Comparison of ENCODE assay signal across 15 cellular contexts in genomic region chr9:98037362-98037761, GRCh38. TPM values are rescaled to one million over a fixed set of nuclear protein-coding genes. Genes with fewer than 3 reads are reported as not detected.
DNase-seq lines count a peak whose midpoint lies in the region; ATAC-seq, FAIRE-seq and TF ChIP-seq lines count a peak whose summit lies in the region.
"Had no signal": no experiment of that assay in that cellular context is flagged by ENCODE, and none has a peak within 500 bp of the region (broad histone marks: within the 10 kb centered on the region; RNA-seq: fewer than 3 reads in every experiment).

No MANE protein-coding gene starts in this region.

- intact Hi-C loops in HepG2 (cut with micrococcal nuclease; ENCODE audit: unreplicated experiment): no loop called here

- H3K36me3 Mint-ChIP-seq in astrocyte (ENCODE audit: low read depth, unreplicated experiment) (no peaks in the 10 kb centered on the region), progenitor cell of endocrine pancreas (ENCODE audit: insufficient read depth) (no peaks in the 10 kb centered on the region)

- H3K9ac ChIP-seq in liver (ENCODE audit: low read depth in 1 of 2, low read length in 2 of 2) (no peak overlapping the region), HepG2 (ENCODE audit: insufficient read depth, low read depth, low read length) (no peak overlapping the region), astrocyte (ENCODE audit: low read length) (no peak overlapping the region)

- TF ChIP-seq CTCF in liver (IDR thresholded peaks at IDR 0.05; ENCODE audit: low read depth, low read length, missing input control) (no peak), HepG2 (CRISPR knock-in tag; IDR thresholded peaks at IDR 0.05) (no peak), astrocyte (IDR thresholded peaks at IDR 0.05; ENCODE audit: insufficient read depth, low read depth, low read length) (no peak), progenitor cell of endocrine pancreas (IDR thresholded peaks at IDR 0.05; ENCODE audit: unreplicated experiment) (no peak)

- H3K27me3 Mint-ChIP-seq in astrocyte (ENCODE audit: low read depth, unreplicated experiment) (peaks cover 11% of the 10 kb centered on the region), progenitor cell of endocrine pancreas (peaks cover 19% of the 10 kb centered on the region)

- H3K79me2 ChIP-seq in HepG2 (ENCODE audit: insufficient read depth, low read length) (no peaks in the 10 kb centered on the region), astrocyte (ENCODE audit: insufficient read depth, low read length) (no peaks in the 10 kb centered on the region)
- H3K79me2 ChIP-seq: hepatocyte had no signal

- H3K27ac Mint-ChIP-seq in astrocyte (ENCODE audit: unreplicated experiment): peak overlapping the region; percentile 53
- H3K27ac Mint-ChIP-seq in progenitor cell of endocrine pancreas: no peak overlapping the region
- H3K27ac Mint-ChIP-seq: endodermal cell had no signal

- no peak for TF ChIP-seq POLR2A in HepG2 (IDR thresholded peaks at IDR 0.05; ENCODE audit: insufficient read depth in 1 of 2, low read depth in 2 of 2, low read length in 2 of 2)

- CTCF ChIA-PET in HepG2 (lab: Yijun Ruan, JAX; ENCODE audit: low intra/inter-chr PET ratio, low total read pairs): no interaction called here

- H3K36me3 ChIP-seq in liver (ENCODE audit: control insufficient read depth in 4 of 4, insufficient read depth in 3 of 4, low read depth in 1 of 4, low read length in 3 of 4) (no peaks in the 10 kb centered on the region), HepG2 (replicated peaks in 1 of 2; ENCODE audit: control insufficient read depth in 1 of 2, insufficient read depth in 2 of 2, low read length in 2 of 2) (no peaks in the 10 kb centered on the region), astrocyte (ENCODE audit: insufficient read depth, low read length) (no peaks in the 10 kb centered on the region)
- H3K36me3 ChIP-seq: prostate gland had no signal

- BruUV-seq in HepG2 (replicated peaks; lab: Mats Ljungman, UMichigan): no TSS peak

- no peak overlapping the region for H3K4me3 Mint-ChIP-seq in astrocyte (ENCODE audit: unreplicated experiment)
- no peak overlapping the region for H3K4me3 Mint-ChIP-seq in progenitor cell of endocrine pancreas (ENCODE audit: low read depth)
- H3K4me3 Mint-ChIP-seq: endodermal cell had no signal

- H3K4me3 ChIP-seq in liver (ENCODE audit: low read depth in 1 of 3, low read length in 3 of 3) (no peak overlapping the region), HepG2 (replicated peaks in 1 of 3; ENCODE audit: insufficient read depth in 1 of 3, low read depth in 2 of 3, low read length in 3 of 3) (no peak overlapping the region), astrocyte (ENCODE audit: insufficient read depth, low read depth, low read length) (no peak overlapping the region)
- H3K4me3 ChIP-seq: hepatocyte, prostate gland had no signal

- H3K27ac ChIP-seq in liver (ENCODE audit: low read depth in 1 of 2, low read length in 2 of 2): no peak overlapping the region
- H3K27ac ChIP-seq in HepG2 (ENCODE audit: extremely low read length, insufficient read depth, low read length): no peak overlapping the region
- no peak overlapping the region for H3K27ac ChIP-seq in astrocyte (ENCODE audit: low read depth, low read length)
- H3K27ac ChIP-seq: hepatocyte, prostate gland had no signal

- FAIRE-seq in HepG2 (lab: Jason Lieb, UNC) (no peak), astrocyte (lab: Jason Lieb, UNC) (no peak)

- no peaks in the 10 kb centered on the region for H4K20me1 ChIP-seq in HepG2 (ENCODE audit: insufficient read depth, low read length)
- H4K20me1 ChIP-seq in astrocyte (ENCODE audit: insufficient read depth, low read length): no peaks in the 10 kb centered on the region

- H3K27me3 ChIP-seq in liver (ENCODE audit: control insufficient read depth in 4 of 4, insufficient read depth in 4 of 4, low read length in 3 of 4) (no peaks in the 10 kb centered on the region), HepG2 (ENCODE audit: control insufficient read depth in 1 of 2, insufficient read depth in 2 of 2, low read length in 2 of 2) (peaks cover 0 to 19% of the 10 kb centered on the region in 2 experiments; a peak in 3 of 5 replicates), astrocyte (ENCODE audit: insufficient read depth, low read length) (no peaks in the 10 kb centered on the region)
- H3K27me3 ChIP-seq: hepatocyte had no signal

- H3K9me3 Mint-ChIP-seq in astrocyte (ENCODE audit: unreplicated experiment): no peaks in the 10 kb centered on the region
- no peaks in the 10 kb centered on the region for H3K9me3 Mint-ChIP-seq in progenitor cell of endocrine pancreas (ENCODE audit: low read depth)
- H3K9me3 Mint-ChIP-seq: endodermal cell had no signal

- H3K4me1 ChIP-seq in liver (ENCODE audit: control insufficient read depth in 4 of 4, insufficient read depth in 4 of 4, low read length in 3 of 4): peaks cover 0 to 6% (median 2%) of the 10 kb centered on the region in 4 donors
- peaks cover 30% of the 10 kb centered on the region for H3K4me1 ChIP-seq in HepG2 (ENCODE audit: insufficient read depth, low read length)
- H3K4me1 ChIP-seq in astrocyte (ENCODE audit: insufficient read depth, low read length): peaks cover 23% of the 10 kb centered on the region
- H3K4me1 ChIP-seq: prostate gland had no signal

- H3K4me1 Mint-ChIP-seq in astrocyte (ENCODE audit: low read depth, unreplicated experiment) (peaks cover 12% of the 10 kb centered on the region), progenitor cell of endocrine pancreas (ENCODE audit: low read depth) (no peaks in the 10 kb centered on the region)
- H3K4me1 Mint-ChIP-seq: endodermal cell had no signal

- POLR2A ChIA-PET in HepG2 (lab: Yijun Ruan, JAX): no interaction called here

- H3K4me2 ChIP-seq in HepG2 (ENCODE audit: low read depth, low read length): no peak overlapping the region
- H3K4me2 ChIP-seq in astrocyte (ENCODE audit: low read length): no peak overlapping the region
- H3K4me2 ChIP-seq: hepatocyte had no signal

- no peak for TF ChIP-seq EP300 in HepG2 (IDR thresholded peaks at IDR 0.05; ENCODE audit: low read depth in 2 of 2, low read length in 2 of 2)
- TF ChIP-seq EP300 in HepG2 (CRISPR knock-in tag; IDR thresholded peaks at IDR 0.05; ENCODE audit: borderline replicate concordance): no peak

- no peaks in the 10 kb centered on the region for H3K9me3 ChIP-seq in liver (ENCODE audit: control insufficient read depth in 4 of 4, low read length in 3 of 4)
- no peaks in the 10 kb centered on the region for H3K9me3 ChIP-seq in HepG2 (ENCODE audit: low read length)
- no peaks in the 10 kb centered on the region for H3K9me3 ChIP-seq in astrocyte (ENCODE audit: insufficient read depth, low read depth, low read length)
- H3K9me3 ChIP-seq: prostate gland had no signal

- in situ Hi-C loops in HepG2 (cut with HindIII; ENCODE audit: extremely low pct_ligation_motif_present, low pct_unique_long_range_greater_than_20kb): loop anchor here (10.0 kb wide), 1 partner anchor 113 kb away; the partner anchor contains the start of gene TRMO

- DNase-seq in HepG2 (ENCODE audit: low spot score) (no peak), astrocyte (ENCODE audit: low read depth) (no peak), left lobe of liver (ENCODE audit: low spot score) (no peak), anterior cingulate cortex (lab: John Stamatoyannopoulos, UW) (no peak), progenitor cell of endocrine pancreas (ENCODE audit: low spot score, unreplicated experiment) (no peak), NAMALWA (ENCODE audit: low spot score) (no peak)
- DNase-seq: amniotic stem cell, midbrain, NCI-H526, SHP77 had no signal

- TF ChIP-seq RAD21 in liver (IDR thresholded peaks at IDR 0.05): no peak
- no peak for TF ChIP-seq RAD21 in HepG2 (CRISPR knock-in tag; IDR thresholded peaks at IDR 0.05)

- ATAC-seq in HepG2: no peak
- peak; percentile 57 for ATAC-seq in left lobe of liver
- no peak for ATAC-seq in HG03469 (IDR thresholded peaks at IDR 0.05; ENCODE audit: unreplicated experiment)

- H2AFZ ChIP-seq in HepG2 (ENCODE audit: low read length): no peak overlapping the region
- no peak overlapping the region for H2AFZ ChIP-seq in astrocyte (ENCODE audit: low read depth, low read length)
- H2AFZ ChIP-seq: hepatocyte had no signal

RNA-seq across cellular contexts. Expression of gene NANS, which starts 19.2 kb away (rescaled TPM):
- 10 to 100 TPM; 23.4 to 55.4 TPM for total RNA-seq in liver
- 10 to 100 TPM; 33.4 to 52.2 TPM for polyA plus RNA-seq in liver
- 203 and 266 TPM in 2 replicates for total RNA-seq in HepG2 (2016; rRNA removed; fragmentation: Illumina TruSeq; extraction: Trizol)
- total RNA-seq in HepG2 (2016; cell fraction: cytosol; rRNA removed; fragmentation: Illumina TruSeq; extraction: Trizol; ENCODE audit: low read depth): 49.6 and 52.9 TPM in 2 replicates
- 208 and 294 TPM in 2 replicates for total RNA-seq in HepG2 (2016; cell fraction: insoluble cytoplasmic fraction; rRNA removed; fragmentation: Illumina TruSeq; extraction: Trizol)
- total RNA-seq in HepG2 (2016; cell fraction: membrane; rRNA removed; fragmentation: Illumina TruSeq; extraction: Trizol): 63.3 and 63.6 TPM in 2 replicates
- 77.5 and 79.4 TPM in 2 replicates for total RNA-seq in HepG2 (2016; cell fraction: nucleus; rRNA removed; fragmentation: Illumina TruSeq; extraction: Trizol)
- 80.9 and 86.9 TPM in 2 replicates for polyA plus RNA-seq in HepG2 (2011; rRNA removed)
- 105 and 118 TPM in 2 replicates for polyA plus RNA-seq in HepG2 (2011; cell fraction: cytosol; rRNA removed)
- polyA plus RNA-seq in HepG2 (2011; cell fraction: nucleus; rRNA removed): 34.7 and 37.4 TPM in 2 replicates
- polyA plus RNA-seq in HepG2 (2012): 84.8 and 103 TPM in 2 replicates
- polyA plus RNA-seq in HepG2 (2016; cell fraction: cytosol; fragmentation: Illumina TruSeq; extraction: Trizol; ENCODE audit: low read depth): 42.6 and 48.8 TPM in 2 replicates
- polyA plus RNA-seq in HepG2 (2016; cell fraction: insoluble cytoplasmic fraction; fragmentation: Illumina TruSeq; extraction: Trizol; ENCODE audit: low read depth): 258 and 291 TPM in 2 replicates
- polyA plus RNA-seq in HepG2 (2016; cell fraction: membrane; fragmentation: Illumina TruSeq; extraction: Trizol; ENCODE audit: low read depth): 45.4 and 47.4 TPM in 2 replicates
- polyA plus RNA-seq in HepG2 (2016; cell fraction: nucleus; fragmentation: Illumina TruSeq; extraction: Trizol; ENCODE audit: insufficient read depth, low read depth): 98.0 and 99.6 TPM in 2 replicates
- polyA minus RNA-seq in HepG2 (2011; rRNA and poly(A)+ RNA removed; ENCODE audit: low replicate concordance): 77.2 and 87.3 TPM in 2 replicates
- polyA minus RNA-seq in HepG2 (2011; cell fraction: cytosol; rRNA and poly(A)+ RNA removed): 32.7 and 40.5 TPM in 2 replicates
- 42.8 and 50.6 TPM in 2 replicates for polyA minus RNA-seq in HepG2 (2011; cell fraction: nucleus; rRNA and poly(A)+ RNA removed)
- 44.4 and 44.5 TPM in 2 replicates for total RNA-seq in astrocyte
- 26.3 TPM for total RNA-seq in left lobe of liver
- 31.9 and 33.8 TPM in 2 replicates for total RNA-seq in progenitor cell of endocrine pancreas

RNA-seq across cellular contexts. Expression of gene ANP32B, which starts 54.2 kb away (rescaled TPM):
- total RNA-seq in liver: 10 to 100 TPM in 1 of 2 donors, 1 to 10 TPM in 1; 4.0 to 21.2 TPM
- polyA plus RNA-seq in liver: 10 to 100 TPM; 32.8 to 39.4 TPM
- total RNA-seq in HepG2 (2016; rRNA removed; fragmentation: Illumina TruSeq; extraction: Trizol): 22.1 and 67.0 TPM in 2 replicates
- total RNA-seq in HepG2 (2016; cell fraction: cytosol; rRNA removed; fragmentation: Illumina TruSeq; extraction: Trizol; ENCODE audit: low read depth): 19.9 and 21.3 TPM in 2 replicates
- total RNA-seq in HepG2 (2016; cell fraction: insoluble cytoplasmic fraction; rRNA removed; fragmentation: Illumina TruSeq; extraction: Trizol): 20.8 and 59.2 TPM in 2 replicates
- total RNA-seq in HepG2 (2016; cell fraction: membrane; rRNA removed; fragmentation: Illumina TruSeq; extraction: Trizol): 40.3 and 40.9 TPM in 2 replicates
- total RNA-seq in HepG2 (2016; cell fraction: nucleus; rRNA removed; fragmentation: Illumina TruSeq; extraction: Trizol): 43.6 and 45.8 TPM in 2 replicates
- polyA plus RNA-seq in HepG2 (2011; rRNA removed): 30.3 and 37.5 TPM in 2 replicates
- 14.5 and 21.7 TPM in 2 replicates for polyA plus RNA-seq in HepG2 (2011; cell fraction: cytosol; rRNA removed)
- polyA plus RNA-seq in HepG2 (2011; cell fraction: nucleus; rRNA removed): 9.4 and 15.4 TPM in 2 replicates
- 239 and 295 TPM in 2 replicates for polyA plus RNA-seq in HepG2 (2012)
- 128 and 145 TPM in 2 replicates for polyA plus RNA-seq in HepG2 (2016; cell fraction: cytosol; fragmentation: Illumina TruSeq; extraction: Trizol; ENCODE audit: low read depth)
- 375 and 395 TPM in 2 replicates for polyA plus RNA-seq in HepG2 (2016; cell fraction: insoluble cytoplasmic fraction; fragmentation: Illumina TruSeq; extraction: Trizol; ENCODE audit: low read depth)
- 226 and 237 TPM in 2 replicates for polyA plus RNA-seq in HepG2 (2016; cell fraction: membrane; fragmentation: Illumina TruSeq; extraction: Trizol; ENCODE audit: low read depth)
- 223 and 239 TPM in 2 replicates for polyA plus RNA-seq in HepG2 (2016; cell fraction: nucleus; fragmentation: Illumina TruSeq; extraction: Trizol; ENCODE audit: insufficient read depth, low read depth)
- 10.5 and 18.2 TPM in 2 replicates for polyA minus RNA-seq in HepG2 (2011; rRNA and poly(A)+ RNA removed; ENCODE audit: low replicate concordance)
- 36.3 and 51.7 TPM in 2 replicates for polyA minus RNA-seq in HepG2 (2011; cell fraction: cytosol; rRNA and poly(A)+ RNA removed)
- polyA minus RNA-seq in HepG2 (2011; cell fraction: nucleus; rRNA and poly(A)+ RNA removed): 39.5 and 51.6 TPM in 2 replicates
- total RNA-seq in astrocyte: 78.3 and 98.5 TPM in 2 replicates
- total RNA-seq in left lobe of liver: 29.0 TPM
- total RNA-seq in progenitor cell of endocrine pancreas: 153 and 156 TPM in 2 replicates
